In genomic region chr18:59656488-59656887, GRCh38 we compare ENCODE assay signal across 24 cellular contexts.
"Had no signal": no experiment of that assay in that cellular context is flagged by ENCODE, and none has a peak within 500 bp of the region (broad histone marks: within the 10 kb centered on the region; RNA-seq: fewer than 3 reads in every experiment).

No MANE protein-coding gene starts in this region.

- H3K79me2 ChIP-seq: hepatocyte, parathyroid adenoma had no signal

- H3K4me1 ChIP-seq: gastrocnemius medialis, heart left ventricle, left lung, parathyroid adenoma, stomach, thyroid gland had no signal

- H3K9ac ChIP-seq: parathyroid adenoma had no signal

- H3K4me2 ChIP-seq: hepatocyte had no signal

- H3K36me3 ChIP-seq: esophagus squamous epithelium, gastrocnemius medialis, heart left ventricle, left lung, neutrophil, stomach, thyroid gland had no signal

- H3K27ac Mint-ChIP-seq: natural killer cell; progenitor cell of endocrine pancreas; stimulated activated effector memory CD8-positive, alpha-beta T cell treated with anti-CD3 and anti-CD28 coated beads, Interleukin-12 subunit alpha, Interleukin-12 subunit beta, amount 100 ng/mL, for 72 hours had no signal

- H3K9me3 Mint-ChIP-seq: natural killer cell; neural crest cell; stimulated activated effector memory CD8-positive, alpha-beta T cell treated with anti-CD3 and anti-CD28 coated beads, Interleukin-12 subunit alpha, Interleukin-12 subunit beta, amount 100 ng/mL, for 72 hours had no signal

- H2AFZ ChIP-seq: hepatocyte, parathyroid adenoma had no signal

- H3K4me3 ChIP-seq: coronary artery, esophagus squamous epithelium, gastrocnemius medialis, heart left ventricle, hepatocyte, left lung, stomach, thyroid gland had no signal

- H3K27me3 ChIP-seq: esophagus squamous epithelium, gastrocnemius medialis, heart left ventricle, left lung, thyroid gland had no signal

- H3K36me3 Mint-ChIP-seq: natural killer cell; stimulated activated effector memory CD8-positive, alpha-beta T cell treated with anti-CD3 and anti-CD28 coated beads, Interleukin-12 subunit alpha, Interleukin-12 subunit beta, amount 100 ng/mL, for 72 hours had no signal

- H3K4me1 Mint-ChIP-seq: natural killer cell; stimulated activated effector memory CD8-positive, alpha-beta T cell treated with anti-CD3 and anti-CD28 coated beads, Interleukin-12 subunit alpha, Interleukin-12 subunit beta, amount 100 ng/mL, for 72 hours had no signal

- DNase-seq: dermis blood vessel endothelial cell; effector memory CD4-positive, alpha-beta T cell; erythroblast; esophagus squamous epithelium; gastrocnemius medialis; heart left ventricle; kidney; left lung; mesendoderm; natural killer cell; stimulated activated CD4-positive, alpha-beta T cell treated with anti-CD3 and anti-CD28 coated beads, Interleukin-2, amount 100 ng/mL, for 24 hours; stimulated activated CD4-positive, alpha-beta T cell treated with anti-CD3 and anti-CD28 coated beads, Interleukin-4, amount 100 ng/mL, for 24 hours; stimulated activated naive CD4-positive, alpha-beta T cell treated with Interleukin-2 at 50 U/mL for 16 hours; stomach; thyroid gland; trophoblast cell had no signal

- FAIRE-seq: kidney had no signal

- H3K4me3 Mint-ChIP-seq: natural killer cell; neural crest cell; stimulated activated effector memory CD8-positive, alpha-beta T cell treated with anti-CD3 and anti-CD28 coated beads, Interleukin-12 subunit alpha, Interleukin-12 subunit beta, amount 100 ng/mL, for 72 hours had no signal

- H3K27ac ChIP-seq: coronary artery, gastrocnemius medialis, hepatocyte, left lung, neutrophil, parathyroid adenoma, stomach, thyroid gland had no signal

- H3K9me3 ChIP-seq: esophagus squamous epithelium, gastrocnemius medialis, heart left ventricle, left lung, neutrophil, stomach, thyroid gland had no signal

- ATAC-seq: gastrocnemius medialis; heart left ventricle; left lung; natural killer cell; sciatic nerve; stimulated activated effector memory CD8-positive, alpha-beta T cell treated with anti-CD3 and anti-CD28 coated beads, Interleukin-12 subunit alpha, Interleukin-12 subunit beta, amount 100 ng/mL, for 72 hours had no signal
